ENCODE assay signal across 16 cellular contexts in genomic region chr14:50932159-50932558, GRCh38. TPM values are rescaled to one million over a fixed set of nuclear protein-coding genes. Genes with fewer than 3 reads are reported as not detected.
"Had no signal": no experiment of that assay in that cellular context is flagged by ENCODE, and none has a peak within 500 bp of the region (broad histone marks: within the 10 kb centered on the region; RNA-seq: fewer than 3 reads in every experiment).

No MANE protein-coding gene starts in this region.

- H3K36me3 ChIP-seq: cardiac muscle cell had no signal

- DNase-seq: activated CD4-positive, alpha-beta T cell treated with anti-CD3 and anti-CD28 coated beads, Interleukin-2, amount 50 U/mL, for 1 hour; activated naive CD4-positive, alpha-beta T cell treated with anti-CD3 and anti-CD28 coated beads, Interleukin-2, amount 10 ng/mL, durations not matched to agents 7 days and 5 days; effector memory CD8-positive, alpha-beta T cell; immature natural killer cell; left cardiac atrium; spleen; stimulated activated CD4-positive, alpha-beta T cell treated with anti-CD3 and anti-CD28 coated beads, Interleukin-1b, Interleukin-23, amount 100 ng/mL, for 48 hours; stimulated activated naive B cell treated with anti-CD40 and anti-IgM and Interleukin-4, amounts not matched to agents 10 μg/mL and 1 μg/mL and 100 μg/mL, for 72 hours; upper lobe of left lung had no signal

- H3K27ac Mint-ChIP-seq: activated naive CD4-positive, alpha-beta T cell treated with anti-CD3 and anti-CD28 coated beads, Interleukin-2, amount 10 ng/mL, durations not matched to agents 7 days and 5 days; activated T-helper 2 cell treated with anti-CD3 and anti-CD28 coated beads, Interferon-gamma antibody, Interleukin-2, Interleukin-4, amounts not matched to agents 10 μg/mL and 5 μg/mL and 100 μg/mL, durations not matched to agents 14 hours and 24 hours and 36 hours; effector memory CD8-positive, alpha-beta T cell; immature natural killer cell; natural killer cell treated with Interleukin-12 subunit alpha and Interleukin-12 subunit beta and Interleukin-15 and Interleukin-18, amount 100 ng/mL, for 72 hours; stimulated activated naive B cell treated with anti-CD40 and anti-IgM and Interleukin-4, amounts not matched to agents 10 μg/mL and 1 μg/mL and 100 μg/mL, for 72 hours had no signal

- H3K4me1 Mint-ChIP-seq: immature natural killer cell had no signal

- H3K36me3 Mint-ChIP-seq: activated naive CD4-positive, alpha-beta T cell treated with anti-CD3 and anti-CD28 coated beads, Interleukin-2, amount 10 ng/mL, durations not matched to agents 7 days and 5 days; immature natural killer cell; natural killer cell treated with Interleukin-12 subunit alpha and Interleukin-12 subunit beta and Interleukin-15 and Interleukin-18, amount 100 ng/mL, for 72 hours; stimulated activated naive B cell treated with anti-CD40 and anti-IgM and Interleukin-4, amounts not matched to agents 10 μg/mL and 1 μg/mL and 100 μg/mL, for 72 hours had no signal

- H3K4me3 Mint-ChIP-seq: activated naive CD4-positive, alpha-beta T cell treated with anti-CD3 and anti-CD28 coated beads, Interleukin-2, amount 10 ng/mL, durations not matched to agents 7 days and 5 days; effector memory CD8-positive, alpha-beta T cell; immature natural killer cell; natural killer cell treated with Interleukin-12 subunit alpha and Interleukin-12 subunit beta and Interleukin-15 and Interleukin-18, amount 100 ng/mL, for 72 hours; stimulated activated naive B cell treated with anti-CD40 and anti-IgM and Interleukin-4, amounts not matched to agents 10 μg/mL and 1 μg/mL and 100 μg/mL, for 72 hours had no signal

- H3K9me3 ChIP-seq: spleen, upper lobe of left lung had no signal

- H3K4me3 ChIP-seq: cardiac muscle cell, lung, spleen, upper lobe of left lung had no signal

- H3K27ac ChIP-seq: cardiac muscle cell, upper lobe of left lung had no signal

- ATAC-seq: effector memory CD8-positive, alpha-beta T cell; left cardiac atrium; natural killer cell treated with Interleukin-12 subunit alpha and Interleukin-12 subunit beta and Interleukin-15 and Interleukin-18, amount 100 ng/mL, for 72 hours; sciatic nerve; stimulated activated naive B cell treated with anti-CD40 and anti-IgM and Interleukin-4, amounts not matched to agents 10 μg/mL and 1 μg/mL and 100 μg/mL, for 72 hours had no signal

- H3K27me3 ChIP-seq: cardiac muscle cell, spleen, upper lobe of left lung had no signal

- H3K9me3 Mint-ChIP-seq: activated naive CD4-positive, alpha-beta T cell treated with anti-CD3 and anti-CD28 coated beads, Interleukin-2, amount 10 ng/mL, durations not matched to agents 7 days and 5 days; activated T-helper 2 cell treated with anti-CD3 and anti-CD28 coated beads, Interferon-gamma antibody, Interleukin-2, Interleukin-4, amounts not matched to agents 10 μg/mL and 5 μg/mL and 100 μg/mL, durations not matched to agents 14 hours and 24 hours and 36 hours; effector memory CD8-positive, alpha-beta T cell; immature natural killer cell; natural killer cell treated with Interleukin-12 subunit alpha and Interleukin-12 subunit beta and Interleukin-15 and Interleukin-18, amount 100 ng/mL, for 72 hours; stimulated activated naive B cell treated with anti-CD40 and anti-IgM and Interleukin-4, amounts not matched to agents 10 μg/mL and 1 μg/mL and 100 μg/mL, for 72 hours had no signal

- FAIRE-seq: colon had no signal

RNA-seq across cellular contexts. Expression of gene PYGL, which starts 12.1 kb away (rescaled TPM):
- total RNA-seq: T-helper 1 cell treated with Interleukin-12 subunit alpha and Interleukin-12 subunit beta and Interleukin-4 antibody, amounts not matched to agents 30 ng/mL and 1 ng/mL, for 36 hours had no signal
